Comparison of ENCODE assay signal across 9 cellular contexts in genomic region chr17:74466111-74466784, GRCh38. TPM values are rescaled to one million over a fixed set of nuclear protein-coding genes. Genes with fewer than 3 reads are reported as not detected.
DNase-seq lines count a peak whose midpoint lies in the region; ATAC-seq and TF ChIP-seq lines count a peak whose summit lies in the region.
"Had no signal": no experiment of that assay in that cellular context is flagged by ENCODE, and none has a peak within 500 bp of the region (broad histone marks: within the 10 kb centered on the region; RNA-seq: fewer than 3 reads in every experiment).

Gene CD300A, plus strand, starts transcription at chr17:74466634. Its CDS starts 70 bp downstream, at chr17:74466704.

- TF ChIP-seq CTCF in GM12865 (IDR thresholded peaks at IDR 0.05; ENCODE audit: insufficient read depth, low read depth, low read length, missing control alignments) (peak; percentile 11), OCI-LY3 (IDR thresholded peaks at IDR 0.05; ENCODE audit: low read depth, low read length) (no peak), progenitor cell of endocrine pancreas (IDR thresholded peaks at IDR 0.05; ENCODE audit: unreplicated experiment) (no peak), thyroid gland (IDR thresholded peaks at IDR 0.05) (no peak)

- H3K9ac ChIP-seq in OCI-LY3 (ENCODE audit: low read length), result no peak within 1 kb of the TSS

- no peaks in the 10 kb centered on the region for H3K9me3 ChIP-seq in OCI-LY3 (ENCODE audit: insufficient read depth, low read length)
- no peaks in the 10 kb centered on the region for H3K9me3 ChIP-seq in thyroid gland

- H3K4me2 ChIP-seq in OCI-LY3 (ENCODE audit: low read length), result peak within 1 kb of the TSS; percentile 76

- no peaks in the 10 kb centered on the region for H3K79me2 ChIP-seq in OCI-LY3 (ENCODE audit: low read length)

- no peaks in the 10 kb centered on the region for H3K27me3 Mint-ChIP-seq in progenitor cell of endocrine pancreas

- no peaks in the 10 kb centered on the region for H3K36me3 Mint-ChIP-seq in progenitor cell of endocrine pancreas (ENCODE audit: insufficient read depth)

- ATAC-seq in Right ventricle myocardium inferior, result peak; percentile 32
- ATAC-seq in HG03135 (IDR thresholded peaks at IDR 0.05; ENCODE audit: unreplicated experiment), result no peak

- no peaks in the 10 kb centered on the region for H4K20me1 ChIP-seq in OCI-LY3 (ENCODE audit: insufficient read depth, low read length)

- no peak within 1 kb of the TSS for H2AFZ ChIP-seq in OCI-LY3 (ENCODE audit: low read depth, low read length)

- H3K27ac Mint-ChIP-seq in progenitor cell of endocrine pancreas, result peak within 1 kb of the TSS; percentile 94

- DNase-seq in GM12865 (ENCODE audit: low read depth) (peak; percentile 68), Right ventricle myocardium inferior (ENCODE audit: missing footprints) (peak; percentile 87), progenitor cell of endocrine pancreas (ENCODE audit: low spot score, unreplicated experiment) (no peak), SK-N-DZ (ENCODE audit: low spot score) (no peak), thyroid gland (no peak)
- DNase-seq in central memory CD4-positive, alpha-beta T cell, result no peak
- DNase-seq: NCI-H524 treated with DMSO at 0.1 percent for 48 hours had no signal

- H3K36me3 ChIP-seq in OCI-LY3 (replicated peaks; ENCODE audit: low read depth, low read length), result no peaks in the 10 kb centered on the region
- no peaks in the 10 kb centered on the region for H3K36me3 ChIP-seq in thyroid gland

- H3K4me1 ChIP-seq in OCI-LY3 (ENCODE audit: low read length), result peaks cover 24% of the 10 kb centered on the region
- H3K4me1 ChIP-seq in thyroid gland, result no peaks in the 10 kb centered on the region

- H3K27me3 ChIP-seq in OCI-LY3 (ENCODE audit: low read depth, low read length) (peaks cover 7% of the 10 kb centered on the region; the same call in 1 of the 2 replicates), thyroid gland (no peaks in the 10 kb centered on the region)

- intact Hi-C loops in Right ventricle myocardium inferior (cut with DNase I) (no loop called here), thyroid gland (cut with DNase I) (no loop called here)

- H3K27ac ChIP-seq in OCI-LY3 (ENCODE audit: low read length) (peak within 1 kb of the TSS; percentile 31; the same call in 1 of the 2 replicates), thyroid gland (no peak within 1 kb of the TSS)

- H3K4me1 Mint-ChIP-seq in progenitor cell of endocrine pancreas (ENCODE audit: low read depth), result peaks cover 33% of the 10 kb centered on the region

- 44 to 52% methylated on average over 20 of the region's 22 CpGs for WGBS in thyroid gland, 2 donors

- TF ChIP-seq POLR2A in thyroid gland (IDR thresholded peaks at IDR 0.05), result no peak

- H3K4me3 ChIP-seq in GM12865 (ENCODE audit: low read depth, low read length) (peak within 1 kb of the TSS; percentile 82), OCI-LY3 (ENCODE audit: low read length) (peak within 1 kb of the TSS; percentile 58), thyroid gland (replicated peaks in 1 of 3) (no peak within 1 kb of the TSS)

- H3K9me3 Mint-ChIP-seq in progenitor cell of endocrine pancreas (ENCODE audit: low read depth), result no peaks in the 10 kb centered on the region

- H3K4me3 Mint-ChIP-seq in progenitor cell of endocrine pancreas (ENCODE audit: low read depth), result peak within 1 kb of the TSS; percentile 37

RNA-seq across cellular contexts. Expression of gene CD300A, which starts in this region (rescaled TPM):
- total RNA-seq in Right ventricle myocardium inferior (2.4 TPM), progenitor cell of endocrine pancreas (3.9 and 4.5 TPM in 2 replicates), thyroid gland (1 to 10 TPM in 2 of 4 donors, under 1 TPM in 2; 0.78 to 5.8 (median 2.1) TPM)
- not detected in 2 replicates for polyA plus RNA-seq in SK-N-DZ (2014; cell fraction: cytosol; rRNA removed)
- polyA plus RNA-seq in SK-N-DZ (2014; cell fraction: nucleus; rRNA removed), result not detected in 2 replicates

Comparison
In these comparisons a context has a peak if more than half of its experiments do, and no peak if none do; other contexts are left out.
1. DNase-seq: peak in GM12865 (single experiment) and Right ventricle myocardium inferior (single experiment); none in progenitor cell of endocrine pancreas (single experiment), SK-N-DZ (single experiment), central memory CD4-positive, alpha-beta T cell (single experiment) and thyroid gland (0 of 2).
2. H3K4me3 ChIP-seq: peak in GM12865 (single experiment) and OCI-LY3 (single experiment); none in thyroid gland (0 of 3).